32 cellular contexts compared by ENCODE assay signal in the genomic region with DNA sequence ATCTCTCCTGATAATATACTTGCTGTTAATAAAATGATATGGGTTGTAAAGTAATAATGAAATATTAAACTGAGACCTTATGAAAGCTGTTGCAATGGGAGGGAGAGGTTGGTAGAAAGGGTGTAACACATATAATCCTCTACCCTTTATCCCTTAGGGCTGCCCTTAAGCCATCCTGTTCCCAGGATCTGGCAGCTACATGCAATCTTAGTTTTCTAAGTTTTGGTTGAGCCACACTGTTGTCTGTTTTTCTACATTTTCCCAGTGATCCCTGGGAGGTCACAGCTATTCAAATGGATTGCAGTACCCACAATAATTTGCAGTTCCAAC.
"Had no signal": no experiment of that assay in that cellular context is flagged by ENCODE, and none has a peak within 500 bp of the region (broad histone marks: within the 10 kb centered on the region; RNA-seq: fewer than 3 reads in every experiment).

No MANE protein-coding gene starts in this region.

- H3K27me3 Mint-ChIP-seq: activated CD4-positive, alpha-beta memory T cell treated with anti-CD3 and anti-CD28 coated beads, Interleukin-2, amount 10 ng/mL, durations not matched to agents 7 days and 5 days; activated CD4-positive, alpha-beta T cell treated with anti-CD3 and anti-CD28 coated beads, Interleukin-2, amount 10 ng/mL, durations not matched to agents 7 days and 5 days; activated naive CD4-positive, alpha-beta T cell treated with anti-CD3 and anti-CD28 coated beads, Interleukin-2, amount 50 U/mL, for 24 hours; activated naive CD8-positive, alpha-beta T cell treated with anti-CD3 and anti-CD28 coated beads for 36 hours; activated naive CD8-positive, alpha-beta T cell treated with anti-CD3 and anti-CD28 coated beads, Interleukin-2, amount 50 U/mL, for 24 hours; effector memory CD8-positive, alpha-beta T cell; T-helper 17 cell had no signal

- H3K27ac ChIP-seq: adrenal gland, body of pancreas, esophagus squamous epithelium, VCaP had no signal

- H3K27ac Mint-ChIP-seq: activated CD4-positive, alpha-beta memory T cell treated with anti-CD3 and anti-CD28 coated beads, Interleukin-2, amount 10 ng/mL, durations not matched to agents 7 days and 5 days; activated CD4-positive, alpha-beta T cell treated with anti-CD3 and anti-CD28 coated beads, Interleukin-2, amount 10 ng/mL, durations not matched to agents 7 days and 5 days; activated naive CD4-positive, alpha-beta T cell treated with anti-CD3 and anti-CD28 coated beads for 36 hours; activated naive CD8-positive, alpha-beta T cell treated with anti-CD3 and anti-CD28 coated beads for 36 hours; activated naive CD8-positive, alpha-beta T cell treated with anti-CD3 and anti-CD28 coated beads, Interleukin-2, amount 50 U/mL, for 24 hours; activated T-helper 1 cell treated with anti-CD3 and anti-CD28 coated beads, Interleukin-12 subunit alpha, Interleukin-12 subunit beta, Interleukin-2, Interleukin-4 antibody, amounts not matched to agents 30 ng/mL and 10 ng/mL and 1 ng/mL, durations not matched to agents 14 hours and 24 hours and 36 hours; activated T-helper 2 cell treated with anti-CD3 and anti-CD28 coated beads, Interferon-gamma antibody, Interleukin-2, Interleukin-4, amounts not matched to agents 10 μg/mL and 5 μg/mL and 100 μg/mL, durations not matched to agents 14 hours and 24 hours and 36 hours; T-helper 17 cell; T-helper 2 cell treated with Interferon-gamma antibody and Interleukin-4, amounts not matched to agents 5 μg/mL and 100 μg/mL, for 36 hours had no signal

- H3K36me3 ChIP-seq: adrenal gland, esophagus squamous epithelium had no signal

- DNase-seq: activated CD4-positive, alpha-beta memory T cell treated with anti-CD3 and anti-CD28 coated beads, Interleukin-2, amount 10 ng/mL, durations not matched to agents 7 days and 5 days; activated CD4-positive, alpha-beta T cell treated with anti-CD3 and anti-CD28 coated beads for 1 hour; activated CD4-positive, alpha-beta T cell treated with anti-CD3 and anti-CD28 coated beads for 4 hours; activated CD4-positive, alpha-beta T cell treated with anti-CD3 and anti-CD28 coated beads, Interleukin-2, amount 10 ng/mL, durations not matched to agents 7 days and 5 days; activated CD4-positive, alpha-beta T cell treated with anti-CD3 and anti-CD28 coated beads, Interleukin-2, amount 50 U/mL, for 4 hours; activated CD8-positive, alpha-beta memory T cell treated with anti-CD3 and anti-CD28 coated beads, Interleukin-2, amount 50 U/mL, for 48 hours; activated effector memory CD4-positive, alpha-beta T cell treated with anti-CD3 and anti-CD28 coated beads, Interleukin-2, amount 50 U/mL, for 16 hours; activated naive CD4-positive, alpha-beta T cell treated with anti-CD3 and anti-CD28 coated beads for 36 hours; activated naive CD8-positive, alpha-beta T cell treated with anti-CD3 and anti-CD28 coated beads for 36 hours; activated naive CD8-positive, alpha-beta T cell treated with anti-CD3 and anti-CD28 coated beads, Interleukin-2, amount 50 U/mL, for 24 hours; activated T-cell treated with anti-CD3 and anti-CD28 coated beads, Interleukin-2, amount 50 U/mL, for 48 hours; adrenal gland; amygdala; aorta; body of pancreas; caudate nucleus; cortex of kidney; dermis blood vessel endothelial cell; effector CD4-positive, alpha-beta T cell; effector memory CD8-positive, alpha-beta T cell; esophagus squamous epithelium; foreskin melanocyte; head of caudate nucleus; T-helper 1 cell; T-helper 17 cell; T1000 had no signal

- H3K9me3 ChIP-seq: adrenal gland, body of pancreas, esophagus squamous epithelium had no signal

- H3K9me3 Mint-ChIP-seq: activated CD4-positive, alpha-beta T cell treated with anti-CD3 and anti-CD28 coated beads, Interleukin-2, amount 10 ng/mL, durations not matched to agents 7 days and 5 days; activated naive CD4-positive, alpha-beta T cell treated with anti-CD3 and anti-CD28 coated beads for 36 hours; activated naive CD4-positive, alpha-beta T cell treated with anti-CD3 and anti-CD28 coated beads, Interleukin-2, amount 50 U/mL, for 24 hours; activated naive CD8-positive, alpha-beta T cell treated with anti-CD3 and anti-CD28 coated beads for 36 hours; activated naive CD8-positive, alpha-beta T cell treated with anti-CD3 and anti-CD28 coated beads, Interleukin-2, amount 50 U/mL, for 24 hours; activated T-helper 1 cell treated with anti-CD3 and anti-CD28 coated beads, Interleukin-12 subunit alpha, Interleukin-12 subunit beta, Interleukin-2, Interleukin-4 antibody, amounts not matched to agents 30 ng/mL and 10 ng/mL and 1 ng/mL, durations not matched to agents 14 hours and 24 hours and 36 hours; activated T-helper 2 cell treated with anti-CD3 and anti-CD28 coated beads, Interferon-gamma antibody, Interleukin-2, Interleukin-4, amounts not matched to agents 10 μg/mL and 5 μg/mL and 100 μg/mL, durations not matched to agents 14 hours and 24 hours and 36 hours; effector memory CD8-positive, alpha-beta T cell; T-helper 2 cell treated with Interferon-gamma antibody and Interleukin-4, amounts not matched to agents 5 μg/mL and 100 μg/mL, for 36 hours had no signal

- H3K27me3 ChIP-seq: adrenal gland, body of pancreas, esophagus squamous epithelium had no signal

- H3K4me3 Mint-ChIP-seq: activated CD4-positive, alpha-beta memory T cell treated with anti-CD3 and anti-CD28 coated beads, Interleukin-2, amount 10 ng/mL, durations not matched to agents 7 days and 5 days; activated CD4-positive, alpha-beta T cell treated with anti-CD3 and anti-CD28 coated beads, Interleukin-2, amount 10 ng/mL, durations not matched to agents 7 days and 5 days; activated naive CD4-positive, alpha-beta T cell treated with anti-CD3 and anti-CD28 coated beads for 36 hours; activated naive CD4-positive, alpha-beta T cell treated with anti-CD3 and anti-CD28 coated beads, Interleukin-2, amount 50 U/mL, for 24 hours; activated naive CD8-positive, alpha-beta T cell treated with anti-CD3 and anti-CD28 coated beads for 36 hours; activated naive CD8-positive, alpha-beta T cell treated with anti-CD3 and anti-CD28 coated beads, Interleukin-2, amount 50 U/mL, for 24 hours; activated T-helper 1 cell treated with anti-CD3 and anti-CD28 coated beads, Interleukin-12 subunit alpha, Interleukin-12 subunit beta, Interleukin-2, Interleukin-4 antibody, amounts not matched to agents 30 ng/mL and 10 ng/mL and 1 ng/mL, durations not matched to agents 14 hours and 24 hours and 36 hours; effector memory CD8-positive, alpha-beta T cell; T-helper 17 cell; T-helper 2 cell treated with Interferon-gamma antibody and Interleukin-4, amounts not matched to agents 5 μg/mL and 100 μg/mL, for 36 hours; WTC11 had no signal

- H3K4me3 ChIP-seq: adrenal gland, body of pancreas, esophagus squamous epithelium had no signal

- ATAC-seq: activated naive CD8-positive, alpha-beta T cell treated with anti-CD3 and anti-CD28 coated beads, Interleukin-2, amount 50 U/mL, for 24 hours; body of pancreas; effector memory CD8-positive, alpha-beta T cell; T-helper 17 cell; WTC11 had no signal
